Comparison of ENCODE assay signal across 12 cellular contexts in genomic region chr5:56637321-56637920, GRCh38.
DNase-seq lines count a peak whose midpoint lies in the region; ATAC-seq, FAIRE-seq and TF ChIP-seq lines count a peak whose summit lies in the region.
"Had no signal": no experiment of that assay in that cellular context is flagged by ENCODE, and none has a peak within 500 bp of the region (broad histone marks: within the 10 kb centered on the region; RNA-seq: fewer than 3 reads in every experiment).

No MANE protein-coding gene starts in this region.

- CTCF ChIA-PET in HEK293 (lab: Yijun Ruan, JAX), result no interaction called here
- CTCF ChIA-PET in PC-3 (lab: Charles Lee), result no interaction called here
- CTCF ChIA-PET in A673 (lab: Charles Lee), result no interaction called here

- no peak for FAIRE-seq in small intestine (lab: Jason Lieb, UNC)
- FAIRE-seq: colon had no signal

- H3K4me2 ChIP-seq in PC-3 (ENCODE audit: low read length), result 0 out of 2 replicates have a peak overlapping the region, but pooled peaks have one; percentile 22

- POLR2A ChIA-PET in HEK293 (lab: Yijun Ruan, JAX) (no interaction called here), PC-3 (lab: Charles Lee; ENCODE audit: unreplicated experiment) (no interaction called here), A673 (lab: Charles Lee; ENCODE audit: low non-redundant PET) (no interaction called here)

- intact Hi-C loops in PC-3 (cut with micrococcal nuclease) (no loop called here), A673 (cut with micrococcal nuclease; ENCODE audit: unreplicated experiment) (no loop called here), dorsolateral prefrontal cortex (cut with DNase I) (no loop called here)

- H3K4me1 ChIP-seq in HEK293 (ENCODE audit: control insufficient read depth, insufficient read depth, low read length) (peaks cover 24% of the 10 kb centered on the region), PC-3 (ENCODE audit: insufficient read depth, low read length) (peaks cover 11% of the 10 kb centered on the region), small intestine (ENCODE audit: control insufficient read depth in 2 of 2, insufficient read depth in 1 of 2, low read depth in 1 of 2, low read length in 1 of 2) (peaks cover 15 to 16% of the 10 kb centered on the region in 2 donors), A673 (ENCODE audit: insufficient read depth, low read length, poor library complexity, severe bottlenecking) (no peaks in the 10 kb centered on the region)

- no peak overlapping the region for H3K4me3 ChIP-seq in HEK293 (ENCODE audit: low read depth, low read length)
- H3K4me3 ChIP-seq in PC-3 (ENCODE audit: low read length), result no peak overlapping the region
- H3K4me3 ChIP-seq in fibroblast of villous mesenchyme (ENCODE audit: low read depth, low read length), result no peak overlapping the region
- H3K4me3 ChIP-seq in small intestine (ENCODE audit: low read depth in 1 of 2, low read length in 2 of 2), result no peak overlapping the region
- H3K4me3 ChIP-seq in A673 (ENCODE audit: low read depth, low read length, poor library complexity, severe bottlenecking), result no peak overlapping the region
- no peak overlapping the region for H3K4me3 ChIP-seq in dorsolateral prefrontal cortex
- H3K4me3 ChIP-seq: Peyer's patch had no signal

- DNase-seq in PC-3 (peak; percentile 34), fibroblast of villous mesenchyme (ENCODE audit: low read depth) (peak; percentile 23), small intestine (peak; percentile 66), A673 (ENCODE audit: low spot score) (no peak), dorsolateral prefrontal cortex (no peak)
- no peak for DNase-seq in activated naive CD4-positive, alpha-beta T cell treated with anti-CD3 and anti-CD28 coated beads, Interleukin-2, amount 50 U/mL, for 16 hours
- DNase-seq: activated B cell treated with CpG ODN at 0.5 μM for 24 hours, DND-41, MM.1S, Peyer's patch had no signal

- H3K27ac ChIP-seq in HEK293 (ENCODE audit: extremely low read depth, low read depth, low read length) (no peak overlapping the region; the same call in 1 of the 2 replicates), PC-3 (ENCODE audit: low read length) (no peak overlapping the region), small intestine (ENCODE audit: low read depth in 1 of 2, low read length in 1 of 2) (no peak overlapping the region), A673 (ENCODE audit: low read depth, low read length, poor library complexity, severe bottlenecking) (no peak overlapping the region), dorsolateral prefrontal cortex (no peak overlapping the region)
- H3K27ac ChIP-seq: Peyer's patch had no signal

- no peak overlapping the region for H3K9ac ChIP-seq in PC-3 (ENCODE audit: low read length)

- no peaks in the 10 kb centered on the region for H3K9me3 ChIP-seq in HEK293 (ENCODE audit: control insufficient read depth, insufficient read depth, low read depth, low read length)
- H3K9me3 ChIP-seq in PC-3 (ENCODE audit: low read length), result no peaks in the 10 kb centered on the region
- H3K9me3 ChIP-seq in small intestine (ENCODE audit: control insufficient read depth, low read depth), result no peaks in the 10 kb centered on the region
- no peaks in the 10 kb centered on the region for H3K9me3 ChIP-seq in A673 (ENCODE audit: low read depth, low read length, poor library complexity, severe bottlenecking)
- H3K9me3 ChIP-seq: Peyer's patch had no signal

- BruUV-seq in PC-3 (replicated peaks; lab: Mats Ljungman, UMichigan) (no TSS peak), A673 (replicated peaks; lab: Mats Ljungman, UMichigan) (no TSS peak)

- peak overlapping the region; percentile 50; the same call in 1 of the 2 replicates for H2AFZ ChIP-seq in PC-3 (ENCODE audit: low read length)

- no peaks in the 10 kb centered on the region for H3K9me2 ChIP-seq in PC-3 (replicated peaks; ENCODE audit: low read length)

- no peak for ATAC-seq in PC-3

- TF ChIP-seq CTCF in HEK293 (tag by site-specific recombination; IDR thresholded peaks at IDR 0.05) (no peak), PC-3 (conservative IDR thresholded peaks at IDR 0.05; ENCODE audit: low read depth, low read length) (no peak), fibroblast of villous mesenchyme (IDR thresholded peaks at IDR 0.05; ENCODE audit: insufficient read depth, low read depth, low read length) (no peak), A673 (conservative IDR thresholded peaks at IDR 0.05; ENCODE audit: low read depth, low read length) (no peak), dorsolateral prefrontal cortex (IDR thresholded peaks at IDR 0.05 in 54 of 56, conservative IDR thresholded peaks at IDR 0.05 in 2 of 56; ENCODE audit: low read depth in 1 of 56, partially characterized antibody in 56 of 56) (no peak)

- no peaks in the 10 kb centered on the region for H4K20me1 ChIP-seq in PC-3 (ENCODE audit: low read length)

- no peaks in the 10 kb centered on the region for H3K27me3 ChIP-seq in PC-3 (ENCODE audit: low read length)
- H3K27me3 ChIP-seq in small intestine (ENCODE audit: control insufficient read depth in 2 of 2, insufficient read depth in 2 of 2, low read length in 2 of 2), result no peaks in the 10 kb centered on the region
- H3K27me3 ChIP-seq in A673 (replicated peaks; ENCODE audit: insufficient read depth, low read depth, low read length, poor library complexity), result no peaks in the 10 kb centered on the region
- peaks cover 0 to 6% (median 0%) of the 10 kb centered on the region in 45 donors for H3K27me3 ChIP-seq in dorsolateral prefrontal cortex
- H3K27me3 ChIP-seq: Peyer's patch had no signal

- no peaks in the 10 kb centered on the region for H3K79me2 ChIP-seq in PC-3 (ENCODE audit: low read length)

- H3K36me3 ChIP-seq in HEK293 (ENCODE audit: control insufficient read depth in 2 of 2, insufficient read depth in 1 of 2, low read length in 2 of 2), result no peaks in the 10 kb centered on the region
- H3K36me3 ChIP-seq in PC-3 (ENCODE audit: low read depth, low read length), result no peaks in the 10 kb centered on the region
- no peaks in the 10 kb centered on the region for H3K36me3 ChIP-seq in small intestine (ENCODE audit: control insufficient read depth in 2 of 2, insufficient read depth in 2 of 2, low read length in 2 of 2)
- H3K36me3 ChIP-seq in A673 (ENCODE audit: insufficient read depth, low read length, poor library complexity, severe bottlenecking), result no peaks in the 10 kb centered on the region
- H3K36me3 ChIP-seq: Peyer's patch had no signal

- 15 to 44% (median 30%) methylated on average over 3 of the region's 3 CpGs for WGBS in small intestine, 3 donors

- H3F3A ChIP-seq in PC-3 (ENCODE audit: low read length, unreplicated experiment), result no peaks in the 10 kb centered on the region

TF ChIP-seq in HEK293, 187 proteins besides CTCF, POLR2A, EP300 and RAD21:
- TF ChIP-seq FEZF1 (tag by site-specific recombination; IDR thresholded peaks at IDR 0.05), result peak; percentile 71
- TF ChIP-seq PRDM1 (tag by site-specific recombination; IDR thresholded peaks at IDR 0.05), result peak; percentile 84
- no peak for TF ChIP-seq ZNF148 (tag by site-specific recombination; IDR thresholded peaks at IDR 0.05; ENCODE audit: borderline replicate concordance)
- TF ChIP-seq SCRT2 (tag by site-specific recombination; IDR thresholded peaks at IDR 0.05), result no peak; the same call in 1 of the 2 replicates
- no peak for TF ChIP-seq ZNF776 (tag by site-specific recombination; IDR thresholded peaks at IDR 0.05; ENCODE audit: borderline replicate concordance)
- TF ChIP-seq ZNF544 (tag by site-specific recombination; IDR thresholded peaks at IDR 0.05), result no peak
- TF ChIP-seq ZNF335 (tag by site-specific recombination; conservative IDR thresholded peaks at IDR 0.05), result peak; percentile 29; the same call in 1 of the 2 replicates
- TF ChIP-seq ZNF768 (tag by site-specific recombination; IDR thresholded peaks at IDR 0.05), result no peak
- no peak for TF ChIP-seq ZNF843 (tag by site-specific recombination; IDR thresholded peaks at IDR 0.05)
- TF ChIP-seq ZNF391 (tag by site-specific recombination; IDR thresholded peaks at IDR 0.05; ENCODE audit: borderline replicate concordance, low read depth), result no peak
- no peak for TF ChIP-seq ZNF366 (tag by site-specific recombination; conservative IDR thresholded peaks at IDR 0.05)
- no peak for TF ChIP-seq ATF2 (tag by site-specific recombination; IDR thresholded peaks at IDR 0.05; ENCODE audit: low read depth)
- TF ChIP-seq ZNF488 (tag by site-specific recombination; IDR thresholded peaks at IDR 0.05), result no peak
TF ChIP-seq in HEK293: peak in this region for 3.

Comparison
In these comparisons a context has a peak if more than half of its experiments do, and no peak if none do; other contexts are left out.
1. DNase-seq: peak in PC-3 (single experiment), fibroblast of villous mesenchyme (single experiment) and small intestine (single experiment); none in activated naive CD4-positive, alpha-beta T cell treated with anti-CD3 and anti-CD28 coated beads, Interleukin-2, amount 50 U/mL, for 16 hours (single experiment), A673 (single experiment) and dorsolateral prefrontal cortex (0 of 10).